In the genomic region with DNA sequence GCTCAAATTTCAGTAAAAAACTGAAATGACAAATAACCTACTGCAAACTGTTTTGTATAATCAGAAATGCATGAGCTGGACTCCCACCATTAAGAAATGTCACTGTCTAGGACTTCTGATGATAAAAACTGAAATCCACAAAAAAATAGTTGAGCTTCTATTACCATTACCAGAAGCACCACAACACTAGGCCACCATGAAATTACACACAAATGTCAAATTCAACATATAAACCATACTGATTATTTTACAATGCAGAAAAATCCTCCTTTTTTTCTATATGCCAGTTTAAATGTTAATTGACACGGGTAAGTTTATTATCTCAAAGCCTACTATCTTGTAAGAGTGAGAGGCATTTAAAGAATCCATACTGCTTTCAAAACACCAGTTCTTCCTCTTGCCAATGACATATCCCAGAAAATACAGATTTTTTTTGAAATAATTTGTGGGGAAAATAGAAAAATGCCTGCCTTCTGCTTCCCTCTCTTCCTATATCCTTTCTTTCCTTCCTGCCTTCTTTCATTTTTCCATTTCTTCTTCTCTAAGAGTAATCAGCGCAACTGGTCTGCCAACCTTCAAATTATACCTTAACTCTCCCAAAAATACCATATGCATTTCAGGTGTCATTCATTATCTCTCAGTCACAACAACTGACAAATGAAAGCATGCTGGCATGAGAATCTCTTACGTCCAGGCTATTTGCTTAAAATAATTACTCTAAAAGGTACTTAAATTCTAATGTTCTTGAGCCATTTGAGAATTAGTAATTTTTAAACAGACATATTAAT, we compare ENCODE assay signal across 23 cellular contexts. TPM values are rescaled to one million over a fixed set of nuclear protein-coding genes. Genes with fewer than 3 reads are reported as not detected.
DNase-seq lines count a peak whose midpoint lies in the region; ATAC-seq and TF ChIP-seq lines count a peak whose summit lies in the region.
"Had no signal": no experiment of that assay in that cellular context is flagged by ENCODE, and none has a peak within 500 bp of the region (broad histone marks: within the 10 kb centered on the region; RNA-seq: fewer than 3 reads in every experiment).

No MANE protein-coding gene starts in this region.

- H3K9ac ChIP-seq in adipocyte (ENCODE audit: low read length), result peak overlapping the region; percentile 9

- H3K27me3 Mint-ChIP-seq in activated T-cell treated with anti-CD3 and anti-CD28 coated beads, Interleukin-2, amount 50 U/mL, for 4 hours (ENCODE audit: low read depth), result no peaks in the 10 kb centered on the region

- H3K9me3 ChIP-seq in adipocyte (ENCODE audit: control insufficient read depth, low read length) (no peaks in the 10 kb centered on the region), psoas muscle (no peaks in the 10 kb centered on the region), transverse colon (no peaks in the 10 kb centered on the region)
- H3K9me3 ChIP-seq: BE2C, MG63 had no signal

- no peak overlapping the region for H3K4me3 ChIP-seq in adipocyte (ENCODE audit: low read length)
- H3K4me3 ChIP-seq in psoas muscle, result no peak overlapping the region
- H3K4me3 ChIP-seq in transverse colon, result no peak overlapping the region
- H3K4me3 ChIP-seq: MG63 had no signal

- H3K4me3 Mint-ChIP-seq in activated T-cell treated with anti-CD3 and anti-CD28 coated beads, Interleukin-2, amount 50 U/mL, for 4 hours, result no peak overlapping the region
- H3K4me3 Mint-ChIP-seq: CD14-positive monocyte; CD8-positive, alpha-beta memory T cell had no signal

- ATAC-seq in psoas muscle, result peak in 3 of 4 donors; percentile 1 to 4 (median 3)
- no peak for ATAC-seq in activated T-cell treated with anti-CD3 and anti-CD28 coated beads, Interleukin-2, amount 50 U/mL, for 4 hours
- ATAC-seq: HCT116, Panc1 had no signal

- no peaks in the 10 kb centered on the region for H3K36me3 Mint-ChIP-seq in activated T-cell treated with anti-CD3 and anti-CD28 coated beads, Interleukin-2, amount 50 U/mL, for 4 hours (ENCODE audit: insufficient read depth)
- H3K36me3 Mint-ChIP-seq: CD8-positive, alpha-beta memory T cell had no signal

- no peaks in the 10 kb centered on the region for H3K4me1 Mint-ChIP-seq in activated T-cell treated with anti-CD3 and anti-CD28 coated beads, Interleukin-2, amount 50 U/mL, for 4 hours (ENCODE audit: low read depth)
- H3K4me1 Mint-ChIP-seq: CD8-positive, alpha-beta memory T cell had no signal

- TF ChIP-seq CTCF in psoas muscle (IDR thresholded peaks at IDR 0.05) (no peak), transverse colon (IDR thresholded peaks at IDR 0.05) (no peak), GM13976 (IDR thresholded peaks at IDR 0.05; ENCODE audit: borderline replicate concordance, control extremely low read depth, extremely low read depth, insufficient read depth, missing control alignments) (no peak)

- DNase-seq in NCI-H69 (lab: John Stamatoyannopoulos, UW), result peak; percentile 14
- DNase-seq in adipocyte (ENCODE audit: low read depth), result no peak
- DNase-seq in psoas muscle, result no peak
- DNase-seq in transverse colon, result no peak
- DNase-seq in activated T-cell treated with anti-CD3 and anti-CD28 coated beads, Interleukin-2, amount 50 U/mL, for 4 hours, result no peak
- no peak for DNase-seq in GM13976 (ENCODE audit: low spot score)
- DNase-seq in NCI-H2227 treated with DMSO at 0.1 percent for 48 hours (lab: John Stamatoyannopoulos, UW), result no peak
- DNase-seq: BE2C; Calu3; CD8-positive, alpha-beta memory T cell; DMS79 treated with DMSO at 0.1 percent for 48 hours; GF-D8; IMR-90; KG1; MG63; NCI-H2029; NCI-H446 treated with DMSO at 0.1 percent for 48 hours; NCI-H526; SHP77 had no signal

- in situ Hi-C loops in transverse colon (cut with MboI; ENCODE audit: low pct_ligation_motif_present in 1 of 4, low pct_unique_long_range_greater_than_20kb in 1 of 4, low sequenced_read_pairs in 3 of 4) (no loop called here), GM13976 (cut with MboI; ENCODE audit: low sequenced_read_pairs, unreplicated experiment) (no loop called here)

- no peaks in the 10 kb centered on the region for H3K9me3 Mint-ChIP-seq in activated T-cell treated with anti-CD3 and anti-CD28 coated beads, Interleukin-2, amount 50 U/mL, for 4 hours
- H3K9me3 Mint-ChIP-seq: CD14-positive monocyte; CD8-positive, alpha-beta memory T cell had no signal

- H3K36me3 ChIP-seq in adipocyte (ENCODE audit: control insufficient read depth, insufficient read depth, low read length, severe bottlenecking) (peaks cover 61% of the 10 kb centered on the region), psoas muscle (ENCODE audit: insufficient read depth in 1 of 2, low read depth in 1 of 2) (peaks cover 19 to 58% of the 10 kb centered on the region in 2 donors), transverse colon (peaks cover 0 to 49% (median 24%) of the 10 kb centered on the region in 4 donors)
- H3K36me3 ChIP-seq: BE2C, MG63 had no signal

- H3K27me3 ChIP-seq in adipocyte (replicated peaks; ENCODE audit: control insufficient read depth, insufficient read depth, low read length) (no peaks in the 10 kb centered on the region), psoas muscle (ENCODE audit: insufficient read depth in 3 of 3, low read length in 2 of 3) (no peaks in the 10 kb centered on the region), transverse colon (no peaks in the 10 kb centered on the region)
- H3K27me3 ChIP-seq: BE2C, MG63 had no signal

- intact Hi-C loops in psoas muscle (cut with DNase I) (no loop called here), transverse colon (cut with DNase I; ENCODE audit: low total_unique reads) (no loop called here)

- TF ChIP-seq POLR2A in transverse colon (IDR thresholded peaks at IDR 0.05), result peak; percentile 9

- H3K27ac ChIP-seq in psoas muscle, result peak overlapping the region; percentile 98
- H3K27ac ChIP-seq in transverse colon, result peak overlapping the region in 1 of 4 donors; percentile 95
- H3K27ac ChIP-seq: RWPE1 had no signal

- WGBS in psoas muscle, 3 donors, result 30 to 61% (median 46%) methylated on average over 3 of the region's 3 CpGs
- 50 to 90% methylated on average over 3 of the region's 3 CpGs for WGBS in transverse colon (ENCODE audit: low coverage in 1 of 2), 2 donors

- TF ChIP-seq EP300 in transverse colon (IDR thresholded peaks at IDR 0.05; ENCODE audit: low read depth), result no peak

- H3K4me1 ChIP-seq in adipocyte (ENCODE audit: control insufficient read depth, insufficient read depth, low read length) (peaks cover 8% of the 10 kb centered on the region), psoas muscle (peaks cover 24% of the 10 kb centered on the region), transverse colon (peaks cover 0 to 19% (median 2%) of the 10 kb centered on the region in 4 donors)
- H3K4me1 ChIP-seq: BE2C had no signal

RNA-seq across cellular contexts. Expression of a gene that starts 12.3 kb away (rescaled TPM):
- 1,000 to 10,000 TPM in 2 of 4 donors, 100 to 1,000 TPM in 2; 386 to 3,046 (median 1,769) TPM for total RNA-seq in psoas muscle
- 1,000 to 10,000 TPM in 2 of 3 donors, 100 to 1,000 TPM in 1; 174 to 2,971 (median 2,751) TPM for polyA plus RNA-seq in psoas muscle
- total RNA-seq in transverse colon, result 100 to 1,000 TPM; 134 to 510 (median 273) TPM
- under 1 TPM; 0.18 to 0.40 (median 0.33) TPM for total RNA-seq in activated T-cell treated with anti-CD3 and anti-CD28 coated beads, Interleukin-2, amount 50 U/mL, for 4 hours
- polyA plus RNA-seq: CD8-positive, alpha-beta memory T cell had no signal

Comparison
In these comparisons a context has a peak if more than half of its experiments do, and no peak if none do; other contexts are left out.
1. ATAC-seq: peak in psoas muscle (3 of 4); none in activated T-cell treated with anti-CD3 and anti-CD28 coated beads, Interleukin-2, amount 50 U/mL, for 4 hours (0 of 2).
2. RNA of a gene that starts 12.3 kb away (total RNA-seq): 386 to 3,046 TPM in psoas muscle and 134 to 510 TPM in transverse colon; 0.18 to 0.40 TPM in activated T-cell treated with anti-CD3 and anti-CD28 coated beads, Interleukin-2, amount 50 U/mL, for 4 hours; every median in the first group is over 10 times any median in the second.